In genomic region chr11:13116491-13116890, GRCh38 we compare ENCODE assay signal across 25 cellular contexts.
"Had no signal": no experiment of that assay in that cellular context is flagged by ENCODE, and none has a peak within 500 bp of the region (broad histone marks: within the 10 kb centered on the region; RNA-seq: fewer than 3 reads in every experiment).

No MANE protein-coding gene starts in this region.

- H3K9me3 Mint-ChIP-seq: activated CD4-positive, alpha-beta memory T cell treated with anti-CD3 and anti-CD28 coated beads for 36 hours; activated naive CD8-positive, alpha-beta T cell treated with anti-CD3 and anti-CD28 coated beads, Interleukin-2, amount 10 ng/mL, durations not matched to agents 7 days and 5 days; activated T-cell treated with anti-CD3 and anti-CD28 coated beads, Interleukin-2, amount 50 U/mL, for 72 hours; WTC11 had no signal

- DNase-seq: activated CD4-positive, alpha-beta memory T cell treated with anti-CD3 and anti-CD28 coated beads for 36 hours; activated CD4-positive, alpha-beta T cell treated with anti-CD3 and anti-CD28 coated beads for 48 hours; activated CD4-positive, CD25-positive, alpha-beta regulatory T cell treated with anti-CD3 and anti-CD28 coated beads, Interleukin-2, amount 50 U/mL, for 72 hours; activated naive CD4-positive, alpha-beta T cell treated with anti-CD3 and anti-CD28 coated beads, Interleukin-2, amount 50 U/mL, for 16 hours; activated naive CD8-positive, alpha-beta T cell treated with anti-CD3 and anti-CD28 coated beads, Interleukin-2, amount 10 ng/mL, durations not matched to agents 7 days and 5 days; activated T-cell treated with anti-CD3 and anti-CD28 coated beads, Interleukin-2, amount 50 U/mL, for 72 hours; aorta; body of pancreas; central memory CD4-positive, alpha-beta T cell; Kasumi-1; KBM-7; NCI-H1092; NCI-H1417 treated with DMSO at 0.1 percent for 48 hours; NCI-H1694; NCI-H2029 treated with DMSO at 0.1 percent for 48 hours; NCI-H510A treated with DMSO at 0.1 percent for 48 hours; NCI-H69; NK-92 treated with Interleukin-12 subunit alpha and Interleukin-12 subunit beta, amount 100 ng/mL, for 24 hours; OCI-M1; SIG-M5; T-helper 17 cell; T-helper 9 cell had no signal

- H3K4me3 Mint-ChIP-seq: activated CD4-positive, alpha-beta memory T cell treated with anti-CD3 and anti-CD28 coated beads for 36 hours; activated naive CD8-positive, alpha-beta T cell treated with anti-CD3 and anti-CD28 coated beads, Interleukin-2, amount 10 ng/mL, durations not matched to agents 7 days and 5 days; activated T-cell treated with anti-CD3 and anti-CD28 coated beads, Interleukin-2, amount 50 U/mL, for 72 hours; T-helper 17 cell; WTC11 had no signal

- H3K9me3 ChIP-seq: body of pancreas had no signal

- H3K4me1 Mint-ChIP-seq: activated naive CD8-positive, alpha-beta T cell treated with anti-CD3 and anti-CD28 coated beads, Interleukin-2, amount 10 ng/mL, durations not matched to agents 7 days and 5 days; T-helper 17 cell had no signal

- FAIRE-seq: bronchial epithelial cell, RCC 7860 had no signal

- H3K27ac Mint-ChIP-seq: activated CD4-positive, alpha-beta memory T cell treated with anti-CD3 and anti-CD28 coated beads for 36 hours; activated naive CD8-positive, alpha-beta T cell treated with anti-CD3 and anti-CD28 coated beads, Interleukin-2, amount 10 ng/mL, durations not matched to agents 7 days and 5 days; activated T-cell treated with anti-CD3 and anti-CD28 coated beads, Interleukin-2, amount 50 U/mL, for 72 hours; T-helper 17 cell; WTC11 had no signal

- ATAC-seq: activated T-cell treated with anti-CD3 and anti-CD28 coated beads, Interleukin-2, amount 50 U/mL, for 72 hours; body of pancreas; T-helper 17 cell; WTC11 had no signal

- H3K4me1 ChIP-seq: body of pancreas had no signal

- H3K27me3 ChIP-seq: body of pancreas had no signal

- H3K4me3 ChIP-seq: body of pancreas had no signal

- H3K27ac ChIP-seq: body of pancreas had no signal

- H3K36me3 Mint-ChIP-seq: activated CD4-positive, alpha-beta memory T cell treated with anti-CD3 and anti-CD28 coated beads for 36 hours; activated naive CD8-positive, alpha-beta T cell treated with anti-CD3 and anti-CD28 coated beads, Interleukin-2, amount 10 ng/mL, durations not matched to agents 7 days and 5 days; WTC11 had no signal
